1 cellular context compared by ENCODE assay signal in genomic region chr14:105469456-105470162, GRCh38.
TF ChIP-seq lines count a peak whose summit lies in the region.

No MANE protein-coding gene starts in this region.

TF ChIP-seq in H1, 55 proteins besides CTCF, POLR2A, EP300 and RAD21:
- TF ChIP-seq ASH2L (IDR thresholded peaks at IDR 0.05; ENCODE audit: low read length) (no peak), SP4 (IDR thresholded peaks at IDR 0.05; ENCODE audit: low read length) (no peak), TCF12 (IDR thresholded peaks at IDR 0.05; ENCODE audit: low read depth, low read length) (no peak), MAFK (IDR thresholded peaks at IDR 0.05; ENCODE audit: low read depth, low read length) (no peak), TAF7 (optimal IDR thresholded peaks at IDR 0.05; ENCODE audit: borderline replicate concordance, low read depth, low read length) (no peak), SUZ12 (IDR thresholded peaks at IDR 0.05; ENCODE audit: low read length) (no peak), CREB1 (IDR thresholded peaks at IDR 0.05) (no peak), CBX8 (IDR thresholded peaks at IDR 0.05; ENCODE audit: borderline replicate concordance, low read depth, low read length) (no peak), BACH1 (IDR thresholded peaks at IDR 0.05; ENCODE audit: low read length) (no peak), YY1 (IDR thresholded peaks at IDR 0.05; ENCODE audit: low read depth, low read length) (no peak)
